7 cellular contexts compared by ENCODE assay signal in the genomic region with DNA sequence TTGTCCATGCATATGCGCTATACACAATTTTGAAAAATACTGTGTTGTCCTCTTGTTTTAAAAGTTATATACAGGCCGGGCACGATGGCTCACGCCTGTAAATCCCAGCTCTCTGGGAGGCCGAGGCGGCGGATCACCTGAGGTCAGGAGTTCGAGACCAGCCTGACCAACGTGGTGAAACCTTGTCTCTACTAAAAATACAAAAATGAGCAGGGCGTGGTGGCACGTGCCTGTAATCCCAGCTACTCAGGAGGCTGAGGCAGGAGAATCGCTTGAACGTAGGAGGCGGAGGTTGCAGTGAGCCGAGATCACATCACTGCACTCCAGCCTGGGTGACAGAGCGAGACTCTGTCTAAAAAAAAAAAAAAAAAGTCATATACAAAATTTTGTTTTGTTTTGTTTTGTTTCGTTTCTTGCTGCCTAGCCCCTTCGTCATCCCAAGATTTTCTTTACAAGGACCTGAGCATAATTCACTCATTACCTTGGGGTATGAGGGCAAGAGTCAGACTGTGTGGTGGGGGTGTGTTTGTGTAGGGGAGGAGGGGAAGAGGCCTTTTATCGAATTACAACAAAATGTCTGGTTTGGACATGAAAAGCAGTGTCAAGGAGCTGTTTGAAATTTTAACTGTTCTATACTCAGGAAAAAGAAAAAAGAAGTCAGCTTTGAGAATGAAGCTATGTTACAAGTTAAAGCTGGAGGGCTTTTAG.
A peak's percentile ranks its signal among the peaks of the same experiment; 100 is the strongest.
DNase-seq lines count a peak whose midpoint lies in the region; ATAC-seq, FAIRE-seq and TF ChIP-seq lines count a peak whose summit lies in the region.
"Not testable (repeated sequence)": the region's sequence is repeated elsewhere in the genome, so short reads cannot be mapped to it uniquely, and the experiment has no call there.

No MANE protein-coding gene starts in this region.

- CTCF ChIA-PET in HCT116 (lab: Charles Lee); OCI-LY7 (lab: Charles Lee; ENCODE audit: unreplicated experiment): not testable (repeated sequence)
- CTCF ChIA-PET in K562 (lab: Yijun Ruan, JAX; ENCODE audit: low intra/inter-chr PET ratio): interaction anchor here (0.7 kb wide), 1 partner anchor 511 kb away, joined by 5 read pairs; no protein-coding TSS in a partner anchor

- H2BK5ac ChIP-seq in mesenchymal stem cell (ENCODE audit: low read depth, low read length, poor library complexity, severe bottlenecking): not testable (repeated sequence)

- H2BK15ac ChIP-seq in mesenchymal stem cell (ENCODE audit: low read depth, poor library complexity, severe bottlenecking): peak overlapping the region; percentile 48

- peaks cover 41% of the 10 kb centered on the region for H3K4me1 Mint-ChIP-seq in HFFc6 (ENCODE audit: low read depth)
- H3K4me1 Mint-ChIP-seq in nephron: peaks cover 14% of the 10 kb centered on the region
- peaks cover 13% of the 10 kb centered on the region for H3K4me1 Mint-ChIP-seq in neural crest cell

- POLR2A ChIA-PET in HCT116 (lab: Charles Lee) (interaction anchor here (0.7 kb wide), 1 partner anchor 492 kb away, joined by 3 read pairs; no protein-coding TSS in a partner anchor), OCI-LY7 (lab: Charles Lee) (interaction anchor here (0.7 kb wide), 1 partner anchor 76 kb away, joined by 4 read pairs; no protein-coding TSS in a partner anchor), K562 (lab: Yijun Ruan, JAX) (interaction anchor here (0.8 to 1.6 kb wide), 5 partner anchors 11 to 412 kb away, joined by 3 to 7 read pairs (median 4); a partner anchor contains a TSS)

- not testable (repeated sequence) for H4K91ac ChIP-seq in mesenchymal stem cell (ENCODE audit: low read length)

- H4K20me1 ChIP-seq in HCT116 (ENCODE audit: insufficient read depth); OCI-LY7 (ENCODE audit: insufficient read depth, low read length); K562 (replicated peaks; ENCODE audit: control insufficient read depth, insufficient read depth, low read length): not testable (repeated sequence)

- DNase-seq in HCT116 (ENCODE audit: low read depth, low spot score); HFFc6; OCI-LY7 (ENCODE audit: low spot score); mesenchymal stem cell; neural crest cell (ENCODE audit: low read depth, low spot score): not testable (repeated sequence)
- peak; percentile 26 to 59 (median 44) for DNase-seq in K562 (ENCODE audit: extremely low read depth in 1 of 4, low spot score in 3 of 4)

- not testable (repeated sequence) for H3K27me3 Mint-ChIP-seq in HFFc6 (ENCODE audit: insufficient read depth); nephron (ENCODE audit: low read depth)
- H3K27me3 Mint-ChIP-seq in neural crest cell (ENCODE audit: low read depth): peaks cover 23% of the 10 kb centered on the region

- H3K4me3 Mint-ChIP-seq in HFFc6: not testable (repeated sequence)
- peak overlapping the region in 1 of 3 experiments; percentile 54 for H3K4me3 Mint-ChIP-seq in nephron
- H3K4me3 Mint-ChIP-seq in neural crest cell: peak overlapping the region; percentile 47

- H3K4me1 ChIP-seq in HCT116 (ENCODE audit: control insufficient read depth in 1 of 2, insufficient read depth in 2 of 2, low read length in 2 of 2) (peaks cover 6 to 30% of the 10 kb centered on the region in 2 experiments; a peak in 3 of 4 replicates), K562 (replicated peaks in 1 of 2; ENCODE audit: control insufficient read depth in 2 of 2, insufficient read depth in 2 of 2, low read length in 2 of 2) (peaks cover 26 to 30% of the 10 kb centered on the region in 2 experiments; a peak in 4 of 5 replicates)
- not testable (repeated sequence) for H3K4me1 ChIP-seq in OCI-LY7 (ENCODE audit: insufficient read depth, low read length, poor library complexity, severe bottlenecking); mesenchymal stem cell (ENCODE audit: control insufficient read depth, insufficient read depth, low read depth, low read length)

- not testable (repeated sequence) for ATAC-seq in HCT116
- peak; percentile 21; the same call in 1 of the 3 replicates for ATAC-seq in K562

- H3K36me3 Mint-ChIP-seq in HFFc6 (ENCODE audit: low read depth); nephron (ENCODE audit: low read depth); neural crest cell (ENCODE audit: low read depth): not testable (repeated sequence)

- H3K79me2 ChIP-seq in HCT116 (ENCODE audit: insufficient read depth, low read length); OCI-LY7 (ENCODE audit: insufficient read depth, low read depth, low read length); K562 (ENCODE audit: control insufficient read depth, insufficient read depth, low read length): not testable (repeated sequence)

- 28% methylated on average over 18 of the region's 19 CpGs for WGBS in K562 (ENCODE audit: insufficient coverage, low coverage, missing lambda C conversion rate)
- WGBS in mesenchymal stem cell: 93% methylated on average over 15 of the region's 19 CpGs

- not testable (repeated sequence) for TF ChIP-seq EP300 in K562 (IDR thresholded peaks at IDR 0.05; ENCODE audit: low read length)

- not testable (repeated sequence) for H2BK120ac ChIP-seq in mesenchymal stem cell (ENCODE audit: low read depth, low read length)

- H3K9me3 ChIP-seq in HCT116 (ENCODE audit: control insufficient read depth in 1 of 2, insufficient read depth in 1 of 2, low read depth in 1 of 2, low read length in 2 of 2): peaks cover 5 to 15% of the 10 kb centered on the region in 2 experiments; a peak in 2 of 4 replicates
- H3K9me3 ChIP-seq in OCI-LY7 (ENCODE audit: low read length); K562 (replicated peaks; ENCODE audit: control insufficient read depth, insufficient read depth, low read depth, low read length); mesenchymal stem cell (ENCODE audit: control insufficient read depth, low read length): not testable (repeated sequence)

- not testable (repeated sequence) for TF ChIP-seq RAD21 in HCT116 (IDR thresholded peaks at IDR 0.05; ENCODE audit: low read depth); K562 (CRISPR knock-in tag; conservative IDR thresholded peaks at IDR 0.05 in 1 of 2, IDR thresholded peaks at IDR 0.05 in 1 of 2)

- not testable (repeated sequence) for FAIRE-seq in K562 (lab: Jason Lieb, UNC)

- BruUV-seq in HCT116 (replicated peaks; lab: Mats Ljungman, UMichigan); OCI-LY7 (replicated peaks; lab: Mats Ljungman, UMichigan); K562 (replicated peaks; lab: Mats Ljungman, UMichigan): not testable (repeated sequence)

- H3K9me3 Mint-ChIP-seq in HFFc6, nephron: not testable (repeated sequence)
- H3K9me3 Mint-ChIP-seq in neural crest cell: peaks cover 10% of the 10 kb centered on the region

- in situ Hi-C loops in K562 (cut with MboI): not testable (repeated sequence)

- not testable (repeated sequence) for TF ChIP-seq POLR2A in HCT116 (IDR thresholded peaks at IDR 0.05; ENCODE audit: borderline replicate concordance, extremely low read depth, insufficient read depth, insufficient read length); K562 (conservative IDR thresholded peaks at IDR 0.05)

- not testable (repeated sequence) for H3K14ac ChIP-seq in mesenchymal stem cell (ENCODE audit: low read length in 2 of 2)

- not testable (repeated sequence) for H3K4me3 ChIP-seq in HCT116 (replicated peaks in 1 of 2; ENCODE audit: low read depth in 1 of 2, low read length in 2 of 2); OCI-LY7 (ENCODE audit: low read depth, low read length, poor library complexity, severe bottlenecking); mesenchymal stem cell (ENCODE audit: insufficient read depth in 1 of 2, low read depth in 1 of 2, low read length in 2 of 2)
- H3K4me3 ChIP-seq in K562: 0 out of 2 replicates have a peak overlapping the region, but pooled peaks have one; percentile 1

- not testable (repeated sequence) for TF ChIP-seq CTCF in HCT116 (IDR thresholded peaks at IDR 0.05 in 2 of 3, conservative IDR thresholded peaks at IDR 0.05 in 1 of 3; ENCODE audit: borderline replicate concordance in 1 of 3, insufficient read depth in 1 of 3, low read depth in 2 of 3, low read length in 2 of 3); HFFc6 (IDR thresholded peaks at IDR 0.05); OCI-LY7 (conservative IDR thresholded peaks at IDR 0.05; ENCODE audit: low read length); nephron (IDR thresholded peaks at IDR 0.05; ENCODE audit: unreplicated experiment in 3 of 3); neural crest cell (conservative IDR thresholded peaks at IDR 0.05)
- TF ChIP-seq CTCF in K562 (IDR thresholded peaks at IDR 0.05 in 2 of 3, conservative IDR thresholded peaks at IDR 0.05 in 1 of 3; ENCODE audit: insufficient read depth in 2 of 3, low read depth in 1 of 3, low read length in 3 of 3): peak in 1 of 3 experiments; percentile 8; a peak in 1 of 6 replicates

- not testable (repeated sequence) for H2AK5ac ChIP-seq in mesenchymal stem cell (ENCODE audit: low read length, severe bottlenecking)

- H3K27ac Mint-ChIP-seq in HFFc6 (peak overlapping the region; percentile 38; the same call in 1 of the 2 replicates), nephron (peak overlapping the region in 2 of 3 experiments; percentile 3 to 26)
- H3K27ac Mint-ChIP-seq in neural crest cell (ENCODE audit: unreplicated experiment): not testable (repeated sequence)

- not testable (repeated sequence) for H2BK12ac ChIP-seq in mesenchymal stem cell (ENCODE audit: low read length in 2 of 2)

- H3K27me3 ChIP-seq in HCT116 (ENCODE audit: insufficient read depth, low read length); K562 (ENCODE audit: control insufficient read depth in 2 of 2, insufficient read depth in 2 of 2, low read length in 2 of 2); mesenchymal stem cell (ENCODE audit: control insufficient read depth in 1 of 2, insufficient read depth in 1 of 2, low read length in 2 of 2): not testable (repeated sequence)

- H3K79me1 ChIP-seq in mesenchymal stem cell (replicated peaks; ENCODE audit: low read length, poor library complexity, severe bottlenecking): not testable (repeated sequence)

- H3K23ac ChIP-seq in mesenchymal stem cell (ENCODE audit: low read length in 2 of 2): not testable (repeated sequence)

- not testable (repeated sequence) for H3K4ac ChIP-seq in mesenchymal stem cell (ENCODE audit: low read depth in 1 of 2, low read length in 2 of 2)

- H2AFZ ChIP-seq in HCT116 (ENCODE audit: low read depth, low read length, poor library complexity, severe bottlenecking): peak overlapping the region; percentile 41
- H2AFZ ChIP-seq in OCI-LY7 (ENCODE audit: low read length): 0 out of 2 replicates have a peak overlapping the region, but pooled peaks have one; percentile 43
- H2AFZ ChIP-seq in K562 (ENCODE audit: low read depth, low read length): peak overlapping the region; percentile 71
- H2AFZ ChIP-seq in mesenchymal stem cell (ENCODE audit: low read depth, low read length): not testable (repeated sequence)

- not testable (repeated sequence) for H4K8ac ChIP-seq in mesenchymal stem cell (ENCODE audit: low read length)

- intact Hi-C loops in HCT116 (cut with micrococcal nuclease): loop anchor here (10.0 kb wide), 1 partner anchor 122 kb away; no protein-coding TSS in a partner anchor
- intact Hi-C loops in OCI-LY7 (cut with micrococcal nuclease; ENCODE audit: unreplicated experiment); K562 (cut with micrococcal nuclease): not testable (repeated sequence)

- not testable (repeated sequence) for H3K9ac ChIP-seq in HCT116 (ENCODE audit: low read length); mesenchymal stem cell (ENCODE audit: low read length)
- peak overlapping the region in 1 of 2 experiments; percentile 51; a peak in 3 of 4 replicates for H3K9ac ChIP-seq in K562 (ENCODE audit: insufficient read depth in 1 of 2, low read depth in 2 of 2, low read length in 2 of 2)

- RAD21 ChIA-PET in HCT116 (lab: Charles Lee; ENCODE audit: low non-redundant PET in 1 of 2, low total read pairs in 2 of 2, uncharacterized antibody in 2 of 2, unreplicated experiment in 2 of 2): not testable (repeated sequence)

- not testable (repeated sequence) for H3K9me2 ChIP-seq in HCT116 (ENCODE audit: insufficient read depth); OCI-LY7 (ENCODE audit: insufficient read depth, low read length)

- not testable (repeated sequence) for H3K4me2 ChIP-seq in HCT116 (ENCODE audit: low read length); OCI-LY7 (ENCODE audit: low read length); mesenchymal stem cell (ENCODE audit: low read length, poor library complexity, severe bottlenecking)
- peak overlapping the region; percentile 15 for H3K4me2 ChIP-seq in K562 (ENCODE audit: insufficient read depth, low read length)

- H3K27ac ChIP-seq in HCT116 (ENCODE audit: low read depth, low read length); OCI-LY7 (ENCODE audit: low read depth, low read length, poor library complexity, severe bottlenecking); mesenchymal stem cell (ENCODE audit: low read length, poor library complexity, severe bottlenecking): not testable (repeated sequence)
- H3K27ac ChIP-seq in K562 (ENCODE audit: extremely low read depth, low read depth, low read length): peak overlapping the region; percentile 57

- not testable (repeated sequence) for H3K9me1 ChIP-seq in K562 (ENCODE audit: control insufficient read depth, insufficient read depth, low read length)

- not testable (repeated sequence) for H3K18ac ChIP-seq in mesenchymal stem cell (ENCODE audit: low read depth in 1 of 2, low read length in 2 of 2)

- H3K36me3 ChIP-seq in HCT116 (ENCODE audit: control insufficient read depth in 1 of 2, insufficient read depth in 2 of 2, low read length in 2 of 2); OCI-LY7 (ENCODE audit: insufficient read depth, low read length); K562 (ENCODE audit: control insufficient read depth, insufficient read depth, low read length); mesenchymal stem cell (ENCODE audit: control insufficient read depth in 1 of 2, insufficient read depth in 2 of 2, low read depth in 1 of 2, low read length in 2 of 2): not testable (repeated sequence)
